In genomic region chr11:121928597-121929580, GRCh38 we compare ENCODE assay signal across 1 cellular context.
TF ChIP-seq lines count a peak whose summit lies in the region.

No MANE protein-coding gene starts in this region.

TF ChIP-seq in HepG2, 621 proteins besides CTCF, POLR2A, EP300 and RAD21 (continued from another document and continues in another):
- TF ChIP-seq ZBTB38 (CRISPR knock-in tag; IDR thresholded peaks at IDR 0.05): no peak
- no peak for TF ChIP-seq CBFB (CRISPR knock-in tag; IDR thresholded peaks at IDR 0.05)
- TF ChIP-seq, protein P1, sequence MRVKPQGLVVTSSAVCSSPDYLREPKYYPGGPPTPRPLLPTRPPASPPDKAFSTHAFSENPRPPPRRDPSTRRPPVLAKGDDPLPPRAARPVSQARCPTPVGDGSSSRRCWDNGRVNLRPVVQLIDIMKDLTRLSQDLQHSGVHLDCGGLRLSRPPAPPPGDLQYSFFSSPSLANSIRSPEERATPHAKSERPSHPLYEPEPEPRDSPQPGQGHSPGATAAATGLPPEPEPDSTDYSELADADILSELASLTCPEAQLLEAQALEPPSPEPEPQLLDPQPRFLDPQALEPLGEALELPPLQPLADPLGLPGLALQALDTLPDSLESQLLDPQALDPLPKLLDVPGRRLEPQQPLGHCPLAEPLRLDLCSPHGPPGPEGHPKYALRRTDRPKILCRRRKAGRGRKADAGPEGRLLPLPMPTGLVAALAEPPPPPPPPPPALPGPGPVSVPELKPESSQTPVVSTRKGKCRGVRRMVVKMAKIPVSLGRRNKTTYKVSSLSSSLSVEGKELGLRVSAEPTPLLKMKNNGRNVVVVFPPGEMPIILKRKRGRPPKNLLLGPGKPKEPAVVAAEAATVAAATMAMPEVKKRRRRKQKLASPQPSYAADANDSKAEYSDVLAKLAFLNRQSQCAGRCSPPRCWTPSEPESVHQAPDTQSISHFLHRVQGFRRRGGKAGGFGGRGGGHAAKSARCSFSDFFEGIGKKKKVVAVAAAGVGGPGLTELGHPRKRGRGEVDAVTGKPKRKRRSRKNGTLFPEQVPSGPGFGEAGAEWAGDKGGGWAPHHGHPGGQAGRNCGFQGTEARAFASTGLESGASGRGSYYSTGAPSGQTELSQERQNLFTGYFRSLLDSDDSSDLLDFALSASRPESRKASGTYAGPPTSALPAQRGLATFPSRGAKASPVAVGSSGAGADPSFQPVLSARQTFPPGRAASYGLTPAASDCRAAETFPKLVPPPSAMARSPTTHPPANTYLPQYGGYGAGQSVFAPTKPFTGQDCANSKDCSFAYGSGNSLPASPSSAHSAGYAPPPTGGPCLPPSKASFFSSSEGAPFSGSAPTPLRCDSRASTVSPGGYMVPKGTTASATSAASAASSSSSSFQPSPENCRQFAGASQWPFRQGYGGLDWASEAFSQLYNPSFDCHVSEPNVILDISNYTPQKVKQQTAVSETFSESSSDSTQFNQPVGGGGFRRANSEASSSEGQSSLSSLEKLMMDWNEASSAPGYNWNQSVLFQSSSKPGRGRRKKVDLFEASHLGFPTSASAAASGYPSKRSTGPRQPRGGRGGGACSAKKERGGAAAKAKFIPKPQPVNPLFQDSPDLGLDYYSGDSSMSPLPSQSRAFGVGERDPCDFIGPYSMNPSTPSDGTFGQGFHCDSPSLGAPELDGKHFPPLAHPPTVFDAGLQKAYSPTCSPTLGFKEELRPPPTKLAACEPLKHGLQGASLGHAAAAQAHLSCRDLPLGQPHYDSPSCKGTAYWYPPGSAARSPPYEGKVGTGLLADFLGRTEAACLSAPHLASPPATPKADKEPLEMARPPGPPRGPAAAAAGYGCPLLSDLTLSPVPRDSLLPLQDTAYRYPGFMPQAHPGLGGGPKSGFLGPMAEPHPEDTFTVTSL (CRISPR knock-in tag; IDR thresholded peaks at IDR 0.05; ENCODE audit: borderline replicate concordance): peak; percentile 23; the same call in 1 of the 2 replicates
- TF ChIP-seq ZNF282 (IDR thresholded peaks at IDR 0.05; ENCODE audit: partially characterized antibody): no peak
- TF ChIP-seq ZNF280B (CRISPR knock-in tag; IDR thresholded peaks at IDR 0.05; ENCODE audit: borderline replicate concordance): no peak
- TF ChIP-seq THAP8 (CRISPR knock-in tag; IDR thresholded peaks at IDR 0.05; ENCODE audit: borderline replicate concordance): no peak
- TF ChIP-seq, protein P2, sequence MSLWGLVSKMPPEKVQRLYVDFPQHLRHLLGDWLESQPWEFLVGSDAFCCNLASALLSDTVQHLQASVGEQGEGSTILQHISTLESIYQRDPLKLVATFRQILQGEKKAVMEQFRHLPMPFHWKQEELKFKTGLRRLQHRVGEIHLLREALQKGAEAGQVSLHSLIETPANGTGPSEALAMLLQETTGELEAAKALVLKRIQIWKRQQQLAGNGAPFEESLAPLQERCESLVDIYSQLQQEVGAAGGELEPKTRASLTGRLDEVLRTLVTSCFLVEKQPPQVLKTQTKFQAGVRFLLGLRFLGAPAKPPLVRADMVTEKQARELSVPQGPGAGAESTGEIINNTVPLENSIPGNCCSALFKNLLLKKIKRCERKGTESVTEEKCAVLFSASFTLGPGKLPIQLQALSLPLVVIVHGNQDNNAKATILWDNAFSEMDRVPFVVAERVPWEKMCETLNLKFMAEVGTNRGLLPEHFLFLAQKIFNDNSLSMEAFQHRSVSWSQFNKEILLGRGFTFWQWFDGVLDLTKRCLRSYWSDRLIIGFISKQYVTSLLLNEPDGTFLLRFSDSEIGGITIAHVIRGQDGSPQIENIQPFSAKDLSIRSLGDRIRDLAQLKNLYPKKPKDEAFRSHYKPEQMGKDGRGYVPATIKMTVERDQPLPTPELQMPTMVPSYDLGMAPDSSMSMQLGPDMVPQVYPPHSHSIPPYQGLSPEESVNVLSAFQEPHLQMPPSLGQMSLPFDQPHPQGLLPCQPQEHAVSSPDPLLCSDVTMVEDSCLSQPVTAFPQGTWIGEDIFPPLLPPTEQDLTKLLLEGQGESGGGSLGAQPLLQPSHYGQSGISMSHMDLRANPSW (CRISPR knock-in tag; IDR thresholded peaks at IDR 0.05; ENCODE audit: borderline replicate concordance): no peak
- no peak for TF ChIP-seq ESRRA (CRISPR knock-in tag; IDR thresholded peaks at IDR 0.05; ENCODE audit: low read depth)
- TF ChIP-seq ATF6 (CRISPR knock-in tag; conservative IDR thresholded peaks at IDR 0.05): no peak
- no peak for TF ChIP-seq POGK (CRISPR knock-in tag; conservative IDR thresholded peaks at IDR 0.05)
- no peak for TF ChIP-seq ZNF432 (CRISPR knock-in tag; IDR thresholded peaks at IDR 0.05; ENCODE audit: borderline replicate concordance)
- TF ChIP-seq, protein P3, sequence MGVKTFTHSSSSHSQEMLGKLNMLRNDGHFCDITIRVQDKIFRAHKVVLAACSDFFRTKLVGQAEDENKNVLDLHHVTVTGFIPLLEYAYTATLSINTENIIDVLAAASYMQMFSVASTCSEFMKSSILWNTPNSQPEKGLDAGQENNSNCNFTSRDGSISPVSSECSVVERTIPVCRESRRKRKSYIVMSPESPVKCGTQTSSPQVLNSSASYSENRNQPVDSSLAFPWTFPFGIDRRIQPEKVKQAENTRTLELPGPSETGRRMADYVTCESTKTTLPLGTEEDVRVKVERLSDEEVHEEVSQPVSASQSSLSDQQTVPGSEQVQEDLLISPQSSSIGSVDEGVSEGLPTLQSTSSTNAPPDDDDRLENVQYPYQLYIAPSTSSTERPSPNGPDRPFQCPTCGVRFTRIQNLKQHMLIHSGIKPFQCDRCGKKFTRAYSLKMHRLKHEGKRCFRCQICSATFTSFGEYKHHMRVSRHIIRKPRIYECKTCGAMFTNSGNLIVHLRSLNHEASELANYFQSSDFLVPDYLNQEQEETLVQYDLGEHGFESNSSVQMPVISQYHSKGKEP (CRISPR knock-in tag; IDR thresholded peaks at IDR 0.05): 0 out of 2 replicates have a peak, but pooled peaks have one; percentile 9
- TF ChIP-seq PPARG (CRISPR knock-in tag; conservative IDR thresholded peaks at IDR 0.05): no peak
- no peak for TF ChIP-seq ZNF232 (CRISPR knock-in tag; IDR thresholded peaks at IDR 0.05; ENCODE audit: borderline replicate concordance)
- no peak for TF ChIP-seq SAFB2 (CRISPR knock-in tag; IDR thresholded peaks at IDR 0.05; ENCODE audit: borderline replicate concordance, low read depth)
- peak; percentile 34; the same call in 1 of the 2 replicates for TF ChIP-seq TBX2 (CRISPR knock-in tag; IDR thresholded peaks at IDR 0.05; ENCODE audit: borderline replicate concordance)
- TF ChIP-seq ZNF33A (CRISPR knock-in tag; IDR thresholded peaks at IDR 0.05; ENCODE audit: borderline replicate concordance): no peak
- TF ChIP-seq CEBPG (CRISPR knock-in tag; IDR thresholded peaks at IDR 0.05): no peak
- 0 out of 2 replicates have a peak, but pooled peaks have one; percentile 38 for TF ChIP-seq PHF21A (CRISPR knock-in tag; IDR thresholded peaks at IDR 0.05)
- TF ChIP-seq SCMH1 (CRISPR knock-in tag; IDR thresholded peaks at IDR 0.05; ENCODE audit: borderline replicate concordance): no peak
- no peak for TF ChIP-seq ZNF563 (CRISPR knock-in tag; IDR thresholded peaks at IDR 0.05)
- TF ChIP-seq, protein P4, sequence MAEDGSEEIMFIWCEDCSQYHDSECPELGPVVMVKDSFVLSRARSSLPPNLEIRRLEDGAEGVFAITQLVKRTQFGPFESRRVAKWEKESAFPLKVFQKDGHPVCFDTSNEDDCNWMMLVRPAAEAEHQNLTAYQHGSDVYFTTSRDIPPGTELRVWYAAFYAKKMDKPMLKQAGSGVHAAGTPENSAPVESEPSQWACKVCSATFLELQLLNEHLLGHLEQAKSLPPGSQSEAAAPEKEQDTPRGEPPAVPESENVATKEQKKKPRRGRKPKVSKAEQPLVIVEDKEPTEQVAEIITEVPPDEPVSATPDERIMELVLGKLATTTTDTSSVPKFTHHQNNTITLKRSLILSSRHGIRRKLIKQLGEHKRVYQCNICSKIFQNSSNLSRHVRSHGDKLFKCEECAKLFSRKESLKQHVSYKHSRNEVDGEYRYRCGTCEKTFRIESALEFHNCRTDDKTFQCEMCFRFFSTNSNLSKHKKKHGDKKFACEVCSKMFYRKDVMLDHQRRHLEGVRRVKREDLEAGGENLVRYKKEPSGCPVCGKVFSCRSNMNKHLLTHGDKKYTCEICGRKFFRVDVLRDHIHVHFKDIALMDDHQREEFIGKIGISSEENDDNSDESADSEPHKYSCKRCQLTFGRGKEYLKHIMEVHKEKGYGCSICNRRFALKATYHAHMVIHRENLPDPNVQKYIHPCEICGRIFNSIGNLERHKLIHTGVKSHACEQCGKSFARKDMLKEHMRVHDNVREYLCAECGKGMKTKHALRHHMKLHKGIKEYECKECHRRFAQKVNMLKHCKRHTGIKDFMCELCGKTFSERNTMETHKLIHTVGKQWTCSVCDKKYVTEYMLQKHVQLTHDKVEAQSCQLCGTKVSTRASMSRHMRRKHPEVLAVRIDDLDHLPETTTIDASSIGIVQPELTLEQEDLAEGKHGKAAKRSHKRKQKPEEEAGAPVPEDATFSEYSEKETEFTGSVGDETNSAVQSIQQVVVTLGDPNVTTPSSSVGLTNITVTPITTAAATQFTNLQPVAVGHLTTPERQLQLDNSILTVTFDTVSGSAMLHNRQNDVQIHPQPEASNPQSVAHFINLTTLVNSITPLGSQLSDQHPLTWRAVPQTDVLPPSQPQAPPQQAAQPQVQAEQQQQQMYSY (CRISPR knock-in tag; IDR thresholded peaks at IDR 0.05): 0 out of 2 replicates have a peak, but pooled peaks have one; percentile 18
- no peak for TF ChIP-seq NFE2L1 (CRISPR knock-in tag; IDR thresholded peaks at IDR 0.05; ENCODE audit: borderline replicate concordance)
- TF ChIP-seq ZBTB7A (CRISPR knock-in tag; IDR thresholded peaks at IDR 0.05): peak; percentile 29; the same call in 1 of the 2 replicates
- no peak for TF ChIP-seq ZNF468 (CRISPR knock-in tag; IDR thresholded peaks at IDR 0.05)
- TF ChIP-seq, protein P5, sequence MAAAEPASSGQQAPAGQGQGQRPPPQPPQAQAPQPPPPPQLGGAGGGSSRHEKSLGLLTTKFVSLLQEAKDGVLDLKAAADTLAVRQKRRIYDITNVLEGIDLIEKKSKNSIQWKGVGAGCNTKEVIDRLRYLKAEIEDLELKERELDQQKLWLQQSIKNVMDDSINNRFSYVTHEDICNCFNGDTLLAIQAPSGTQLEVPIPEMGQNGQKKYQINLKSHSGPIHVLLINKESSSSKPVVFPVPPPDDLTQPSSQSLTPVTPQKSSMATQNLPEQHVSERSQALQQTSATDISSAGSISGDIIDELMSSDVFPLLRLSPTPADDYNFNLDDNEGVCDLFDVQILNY (CRISPR knock-in tag; conservative IDR thresholded peaks at IDR 0.05): no peak
- TF ChIP-seq, protein P6, sequence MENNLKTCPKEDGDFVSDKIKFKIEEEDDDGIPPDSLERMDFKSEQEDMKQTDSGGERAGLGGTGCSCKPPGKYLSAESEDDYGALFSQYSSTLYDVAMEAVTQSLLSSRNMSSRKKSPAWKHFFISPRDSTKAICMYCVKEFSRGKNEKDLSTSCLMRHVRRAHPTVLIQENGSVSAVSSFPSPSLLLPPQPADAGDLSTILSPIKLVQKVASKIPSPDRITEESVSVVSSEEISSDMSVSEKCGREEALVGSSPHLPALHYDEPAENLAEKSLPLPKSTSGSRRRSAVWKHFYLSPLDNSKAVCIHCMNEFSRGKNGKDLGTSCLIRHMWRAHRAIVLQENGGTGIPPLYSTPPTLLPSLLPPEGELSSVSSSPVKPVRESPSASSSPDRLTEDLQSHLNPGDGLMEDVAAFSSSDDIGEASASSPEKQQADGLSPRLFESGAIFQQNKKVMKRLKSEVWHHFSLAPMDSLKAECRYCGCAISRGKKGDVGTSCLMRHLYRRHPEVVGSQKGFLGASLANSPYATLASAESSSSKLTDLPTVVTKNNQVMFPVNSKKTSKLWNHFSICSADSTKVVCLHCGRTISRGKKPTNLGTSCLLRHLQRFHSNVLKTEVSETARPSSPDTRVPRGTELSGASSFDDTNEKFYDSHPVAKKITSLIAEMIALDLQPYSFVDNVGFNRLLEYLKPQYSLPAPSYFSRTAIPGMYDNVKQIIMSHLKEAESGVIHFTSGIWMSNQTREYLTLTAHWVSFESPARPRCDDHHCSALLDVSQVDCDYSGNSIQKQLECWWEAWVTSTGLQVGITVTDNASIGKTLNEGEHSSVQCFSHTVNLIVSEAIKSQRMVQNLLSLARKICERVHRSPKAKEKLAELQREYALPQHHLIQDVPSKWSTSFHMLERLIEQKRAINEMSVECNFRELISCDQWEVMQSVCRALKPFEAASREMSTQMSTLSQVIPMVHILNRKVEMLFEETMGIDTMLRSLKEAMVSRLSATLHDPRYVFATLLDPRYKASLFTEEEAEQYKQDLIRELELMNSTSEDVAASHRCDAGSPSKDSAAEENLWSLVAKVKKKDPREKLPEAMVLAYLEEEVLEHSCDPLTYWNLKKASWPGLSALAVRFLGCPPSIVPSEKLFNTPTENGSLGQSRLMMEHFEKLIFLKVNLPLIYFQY (CRISPR knock-in tag; IDR thresholded peaks at IDR 0.05; ENCODE audit: borderline replicate concordance): no peak
